ENCODE assay signal across 12 cellular contexts in genomic region chr14:30757082-30757481, GRCh38.
DNase-seq lines count a peak whose midpoint lies in the region; ATAC-seq, FAIRE-seq and TF ChIP-seq lines count a peak whose summit lies in the region.
"Had no signal": no experiment of that assay in that cellular context is flagged by ENCODE, and none has a peak within 500 bp of the region (broad histone marks: within the 10 kb centered on the region; RNA-seq: fewer than 3 reads in every experiment).

No MANE protein-coding gene starts in this region.

- no peak for TF ChIP-seq CTCF in kidney (IDR thresholded peaks at IDR 0.05; ENCODE audit: borderline replicate concordance, extremely low read depth, insufficient read depth)

- POLR2A ChIA-PET in CD8-positive, alpha-beta memory T cell (lab: Charles Lee), result no interaction called here

- no peak overlapping the region for H3K4me3 Mint-ChIP-seq in CD8-positive, alpha-beta memory T cell

- no peaks in the 10 kb centered on the region for H3K4me1 ChIP-seq in kidney (ENCODE audit: control insufficient read depth in 1 of 2, insufficient read depth in 1 of 2, low read depth in 1 of 2, low read length in 2 of 2)
- H3K4me1 ChIP-seq in CD8-positive, alpha-beta memory T cell (ENCODE audit: insufficient read depth, low read length), result no peaks in the 10 kb centered on the region
- H3K4me1 ChIP-seq: A549, BE2C, HAP-1 had no signal

- peaks cover under 1 to 6% (median 3%) of the 10 kb centered on the region in 5 donors for H3K9me3 Mint-ChIP-seq in CD8-positive, alpha-beta memory T cell

- intact Hi-C loops in kidney (cut with DNase I), result no loop called here

- no peaks in the 10 kb centered on the region for H3K36me3 Mint-ChIP-seq in CD8-positive, alpha-beta memory T cell

- FAIRE-seq in HTR-8/SVneo (lab: Jason Lieb, UNC), result peak; percentile 52
- FAIRE-seq in kidney (lab: Jason Lieb, UNC), result no peak
- FAIRE-seq: A549, GM12891, HepG2 had no signal

- H3K27ac Mint-ChIP-seq in CD8-positive, alpha-beta memory T cell, result peak overlapping the region in 1 of 8 donors; percentile 18

- no peaks in the 10 kb centered on the region for H3K9me3 ChIP-seq in kidney (ENCODE audit: control insufficient read depth in 1 of 2, low read length in 2 of 2)
- no peaks in the 10 kb centered on the region for H3K9me3 ChIP-seq in CD8-positive, alpha-beta memory T cell (ENCODE audit: low read length)
- H3K9me3 ChIP-seq: BE2C, HAP-1 had no signal

- peaks cover 13 to 36% of the 10 kb centered on the region in 2 donors for H3K27me3 Mint-ChIP-seq in CD8-positive, alpha-beta memory T cell

- DNase-seq in HTR-8/SVneo (ENCODE audit: insufficient read length, low spot score), result no peak
- DNase-seq in kidney, result no peak
- DNase-seq in CD8-positive, alpha-beta memory T cell, result no peak
- DNase-seq in activated T-cell treated with anti-CD3 and anti-CD28 coated beads for 4 hours, result no peak
- DNase-seq: BE2C, GOT3 had no signal

- no peaks in the 10 kb centered on the region for H3K27me3 ChIP-seq in CD8-positive, alpha-beta memory T cell (ENCODE audit: insufficient read depth, low read length, poor library complexity, severe bottlenecking)
- H3K27me3 ChIP-seq: BE2C had no signal

- no peaks in the 10 kb centered on the region for H3K36me3 ChIP-seq in kidney (ENCODE audit: control insufficient read depth in 1 of 2, insufficient read depth in 2 of 2, low read length in 2 of 2)
- no peaks in the 10 kb centered on the region for H3K36me3 ChIP-seq in CD8-positive, alpha-beta memory T cell (ENCODE audit: insufficient read depth, low read length)
- H3K36me3 ChIP-seq: BE2C, HAP-1 had no signal

- peak; percentile 65 for ATAC-seq in GM18861 (IDR thresholded peaks at IDR 0.05; ENCODE audit: unreplicated experiment)
- peak; percentile 75 for ATAC-seq in HG02870 (IDR thresholded peaks at IDR 0.05; ENCODE audit: unreplicated experiment)
- ATAC-seq: A549 had no signal

- no peak overlapping the region for H3K9ac ChIP-seq in kidney (ENCODE audit: low read length in 2 of 2)

- CTCF ChIA-PET in CD8-positive, alpha-beta memory T cell (lab: Charles Lee), result no interaction called here

- no peak overlapping the region for H3K27ac ChIP-seq in kidney (ENCODE audit: low read depth in 2 of 2, low read length in 2 of 2)
- H3K27ac ChIP-seq in CD8-positive, alpha-beta memory T cell (ENCODE audit: low read depth, low read length), result no peak overlapping the region
- H3K27ac ChIP-seq: A549 had no signal

- no peak overlapping the region for H3K4me3 ChIP-seq in kidney (ENCODE audit: low read length in 2 of 2)
- H3K4me3 ChIP-seq in CD8-positive, alpha-beta memory T cell (ENCODE audit: low read length), result no peak overlapping the region
- H3K4me3 ChIP-seq: A549, HAP-1 had no signal

- no peaks in the 10 kb centered on the region for H3K4me1 Mint-ChIP-seq in CD8-positive, alpha-beta memory T cell
